Comparison of ENCODE assay signal across 17 cellular contexts in the genomic region with DNA sequence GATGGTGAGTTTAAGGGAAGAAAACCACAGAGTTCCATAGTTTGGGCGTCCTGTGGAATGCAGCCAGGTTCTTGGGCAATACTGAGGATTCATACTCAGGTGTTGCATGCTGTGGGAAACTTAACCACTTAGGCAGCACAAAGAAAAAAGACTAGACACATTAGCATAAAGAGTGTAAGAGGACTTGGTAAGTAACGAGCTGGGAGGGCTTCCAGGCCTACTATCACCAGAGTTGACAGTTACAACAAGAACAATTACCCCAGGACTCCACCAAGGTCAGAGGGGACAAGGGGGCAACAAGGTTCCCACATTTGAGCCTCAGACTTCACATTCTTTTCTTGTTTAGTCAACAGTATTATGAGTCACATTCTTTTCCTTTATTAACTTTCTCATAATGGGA. TPM values are rescaled to one million over a fixed set of nuclear protein-coding genes. Genes with fewer than 3 reads are reported as not detected.
DNase-seq lines count a peak whose midpoint lies in the region; ATAC-seq and TF ChIP-seq lines count a peak whose summit lies in the region.
"Had no signal": no experiment of that assay in that cellular context is flagged by ENCODE, and none has a peak within 500 bp of the region (broad histone marks: within the 10 kb centered on the region; RNA-seq: fewer than 3 reads in every experiment).

No MANE protein-coding gene starts in this region.

- DNase-seq in HS-5 (ENCODE audit: low read depth) (peak; percentile 31), astrocyte of the cerebellum (ENCODE audit: low read depth) (peak; percentile 73), fibroblast of villous mesenchyme (ENCODE audit: low read depth) (peak; percentile 48), NCI-H1436 (lab: John Stamatoyannopoulos, UW) (no peak), NCI-H1417 treated with DMSO at 0.1 percent for 48 hours (lab: John Stamatoyannopoulos, UW) (no peak)
- no peak for DNase-seq in effector CD8-positive, alpha-beta T cell (lab: John Stamatoyannopoulos, UW)
- DNase-seq: activated CD4-positive, alpha-beta memory T cell treated with anti-CD3 and anti-CD28 coated beads, Interleukin-2, amount 10 ng/mL, durations not matched to agents 7 days and 5 days; aorta; effector CD4-positive, alpha-beta T cell; heart left ventricle; stimulated activated CD4-positive, alpha-beta T cell treated with anti-CD3 and anti-CD28 coated beads, Interleukin-2, amount 100 ng/mL, for 48 hours; upper lobe of right lung had no signal

- peaks cover 42% of the 10 kb centered on the region for H3K4me1 ChIP-seq in skeletal muscle satellite cell (ENCODE audit: control insufficient read depth, insufficient read depth, low read length)
- H3K4me1 ChIP-seq: right atrium auricular region had no signal

- no peak for ATAC-seq in GM19467 (IDR thresholded peaks at IDR 0.05; ENCODE audit: unreplicated experiment)
- ATAC-seq: heart left ventricle, upper lobe of right lung had no signal

- no peak overlapping the region for H3K9ac ChIP-seq in skeletal muscle satellite cell (ENCODE audit: low read depth, low read length)
- H3K9ac ChIP-seq: KMS-11 had no signal

- peak overlapping the region; percentile 12 for H3K4me2 ChIP-seq in skeletal muscle satellite cell (ENCODE audit: low read length)
- H3K4me2 ChIP-seq: KMS-11 had no signal

- H3K36me3 ChIP-seq in skeletal muscle satellite cell (ENCODE audit: insufficient read depth, low read length), result no peaks in the 10 kb centered on the region
- H3K36me3 ChIP-seq: heart left ventricle, right atrium auricular region, SJSA1, upper lobe of right lung had no signal

- in situ Hi-C loops in astrocyte of the cerebellum (cut with HindIII; ENCODE audit: low sequenced_read_pairs), result no loop called here

- no peaks in the 10 kb centered on the region for H3K9me3 ChIP-seq in skeletal muscle satellite cell (replicated peaks; ENCODE audit: low read length)
- H3K9me3 ChIP-seq: heart left ventricle, right atrium auricular region, SJSA1, upper lobe of right lung had no signal

- H3K4me3 ChIP-seq in astrocyte of the cerebellum (ENCODE audit: low read depth, low read length), result no peak overlapping the region
- H3K4me3 ChIP-seq in fibroblast of villous mesenchyme (ENCODE audit: low read depth, low read length), result no peak overlapping the region
- H3K4me3 ChIP-seq in skeletal muscle satellite cell (ENCODE audit: low read length), result no peak overlapping the region
- H3K4me3 ChIP-seq: heart left ventricle, right atrium auricular region, SJSA1, upper lobe of right lung had no signal

- TF ChIP-seq CTCF in astrocyte of the cerebellum (IDR thresholded peaks at IDR 0.05; ENCODE audit: low read depth, low read length, missing control alignments), result no peak
- no peak for TF ChIP-seq CTCF in fibroblast of villous mesenchyme (IDR thresholded peaks at IDR 0.05; ENCODE audit: insufficient read depth, low read depth, low read length)

- H3K27me3 ChIP-seq in skeletal muscle satellite cell (ENCODE audit: control insufficient read depth, insufficient read depth, low read length), result no peaks in the 10 kb centered on the region
- H3K27me3 ChIP-seq: heart left ventricle, right atrium auricular region, SJSA1, upper lobe of right lung had no signal

RNA-seq across cellular contexts. Expression of gene KCTD12, which starts 33.2 kb away (rescaled TPM):
- total RNA-seq in fibroblast of villous mesenchyme, result 16.1 and 18.6 TPM in 2 replicates
- total RNA-seq in skeletal muscle satellite cell (2012; rRNA removed), result 47.0 and 70.0 TPM in 2 replicates

Comparison
In these comparisons a context has a peak if more than half of its experiments do, and no peak if none do; other contexts are left out.
1. DNase-seq: peak in HS-5 (single experiment), astrocyte of the cerebellum (single experiment) and fibroblast of villous mesenchyme (single experiment); none in effector CD8-positive, alpha-beta T cell (single experiment), NCI-H1436 (single experiment) and NCI-H1417 treated with DMSO at 0.1 percent for 48 hours (single experiment).